Comparison of ENCODE assay signal across 17 cellular contexts in the genomic region with DNA sequence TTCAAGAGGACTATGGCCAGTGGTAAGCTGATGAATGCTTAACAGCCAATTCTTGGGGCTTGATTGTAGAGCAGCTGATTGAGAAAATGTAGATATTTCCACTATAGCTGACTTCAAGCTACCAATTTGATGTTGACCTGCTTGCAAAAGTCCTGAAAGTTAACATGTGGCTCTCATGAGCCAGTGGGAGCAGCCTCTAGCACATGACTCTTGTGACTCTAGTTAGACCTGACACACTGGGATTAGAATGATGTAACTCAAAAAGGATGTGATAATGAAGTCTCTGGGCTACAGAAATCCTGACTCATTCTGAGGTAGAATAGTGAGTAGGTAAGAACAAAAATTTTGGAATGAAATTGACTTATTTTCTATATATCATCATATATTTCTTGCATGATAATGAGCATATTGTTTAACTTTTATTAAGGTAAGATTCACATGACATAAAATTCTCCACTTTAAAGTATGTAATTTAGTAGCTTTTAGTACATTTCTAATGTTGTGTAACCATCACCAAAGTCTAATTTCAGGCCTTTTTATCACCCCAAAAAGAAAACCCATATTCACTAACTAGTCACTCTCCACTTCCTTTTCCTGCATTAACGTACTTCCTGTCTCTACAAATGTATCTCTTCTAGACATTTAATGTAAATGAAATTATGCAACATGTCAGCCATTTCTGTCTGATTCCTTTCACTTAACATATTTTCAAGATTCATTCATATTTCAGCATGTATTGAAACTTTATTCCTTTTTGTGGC. TPM values are rescaled to one million over a fixed set of nuclear protein-coding genes. Genes with fewer than 3 reads are reported as not detected.
DNase-seq lines count a peak whose midpoint lies in the region; ATAC-seq, FAIRE-seq and TF ChIP-seq lines count a peak whose summit lies in the region.
"Had no signal": no experiment of that assay in that cellular context is flagged by ENCODE, and none has a peak within 500 bp of the region (broad histone marks: within the 10 kb centered on the region; RNA-seq: fewer than 3 reads in every experiment).

No MANE protein-coding gene starts in this region.

- H3K27ac ChIP-seq in PC-9 (peak overlapping the region; percentile 58), epithelial cell of prostate (peak overlapping the region; percentile 55)

- no peaks in the 10 kb centered on the region for H3K9me3 ChIP-seq in PC-9 (ENCODE audit: insufficient read depth, low read depth)

- no peak overlapping the region for H3K4me2 ChIP-seq in PC-9

- DNase-seq in AG10803 (ENCODE audit: low read depth) = peak; percentile 9
- no peak for DNase-seq in H54 (ENCODE audit: insufficient read length, low spot score)
- DNase-seq in PC-9 = peak in 1 of 2 experiments; percentile 47
- DNase-seq in epithelial cell of prostate (ENCODE audit: low read depth, low spot score) = no peak
- no peak for DNase-seq in DMS153 (lab: John Stamatoyannopoulos, UW)
- no peak for DNase-seq in hippocampal formation (lab: John Stamatoyannopoulos, UW)
- no peak for DNase-seq in ureter (ENCODE audit: low spot score)
- DNase-seq: activated naive CD4-positive, alpha-beta T cell treated with anti-CD3 and anti-CD28 coated beads, Interleukin-2, amount 10 ng/mL, durations not matched to agents 7 days and 5 days; DMS 273 treated with DMSO at 0.1 percent for 48 hours; glutamatergic neuron; GOT3; islet precursor cell; NCI-H1436 treated with DMSO at 0.1 percent for 48 hours; NCI-H446 treated with DMSO at 0.1 percent for 48 hours had no signal

- ATAC-seq in HG02571 (IDR thresholded peaks at IDR 0.05; ENCODE audit: unreplicated experiment) = no peak

- intact Hi-C loops in PC-9 (cut with micrococcal nuclease; ENCODE audit: unreplicated experiment) = no loop called here

- CTCF ChIA-PET in PC-9 (lab: Charles Lee) = no interaction called here

- POLR2A ChIA-PET in PC-9 (lab: Charles Lee; ENCODE audit: unreplicated experiment) = no interaction called here

- H3F3A ChIP-seq in PC-9 (ENCODE audit: insufficient read depth, low read depth) = no peaks in the 10 kb centered on the region

- no peak for TF ChIP-seq POLR2A in H54 (IDR thresholded peaks at IDR 0.05; ENCODE audit: low read depth, low read length)

- TF ChIP-seq CTCF in AG10803 (conservative IDR thresholded peaks at IDR 0.05; ENCODE audit: low read length) (no peak), PC-9 (conservative IDR thresholded peaks at IDR 0.05) (no peak)

- no peaks in the 10 kb centered on the region for H3K9me2 ChIP-seq in PC-9 (ENCODE audit: insufficient read depth)

- H3K4me3 ChIP-seq in AG10803 (ENCODE audit: low read length) = no peak overlapping the region
- no peak overlapping the region for H3K4me3 ChIP-seq in PC-9

- H3K27me3 ChIP-seq in PC-9 (ENCODE audit: insufficient read depth, low read depth) = no peaks in the 10 kb centered on the region

- H3K36me3 ChIP-seq in PC-9 (ENCODE audit: low read depth) = no peaks in the 10 kb centered on the region

- peak; percentile 77 for FAIRE-seq in H54 (lab: Jason Lieb, UNC)

- 0 out of 2 replicates have a peak, but pooled peaks cover 9% of the 10 kb centered on the region for H3K4me1 ChIP-seq in PC-9 (replicated peaks; ENCODE audit: insufficient read depth)

- H2AFZ ChIP-seq in PC-9 = peak overlapping the region; percentile 50; the same call in 1 of the 2 replicates

- no TSS peak for BruUV-seq in PC-9 (replicated peaks; lab: Mats Ljungman, UMichigan)

- no peaks in the 10 kb centered on the region for H4K20me1 ChIP-seq in PC-9 (ENCODE audit: insufficient read depth)

- H3K79me2 ChIP-seq in PC-9 (ENCODE audit: low read depth) = no peaks in the 10 kb centered on the region

RNA-seq across cellular contexts. Expression of gene OR52H1, which starts 16.1 kb away (rescaled TPM):
- total RNA-seq in PC-9 (2021) = not detected in 2 replicates
- total RNA-seq in ureter = 0.73 TPM
- total RNA-seq: cardiac septum had no signal

RNA-seq across cellular contexts. Expression of gene OR52B6, which starts 16.2 kb away (rescaled TPM):
- total RNA-seq in PC-9 (2021) (not detected in 2 replicates), ureter (not detected)
- total RNA-seq: cardiac septum, osteoblast had no signal

RNA-seq across cellular contexts. Expression of gene TRIM6, which starts 32.0 kb away (rescaled TPM):
- total RNA-seq in PC-9 (2021) (3.9 and 4.8 TPM in 2 replicates), ureter (13.5 TPM)

RNA-seq across cellular contexts. Expression of gene UBQLNL, which starts 47.9 kb away (rescaled TPM):
- total RNA-seq in PC-9 (2021) (0.15 TPM in 1 of 2 replicates, not detected in the other), ureter (1.4 TPM)

RNA-seq across cellular contexts. Expression of gene UBQLN3, which starts 54.7 kb away (rescaled TPM):
- total RNA-seq in PC-9 (2021) (not detected in 2 replicates), ureter (0.70 TPM)
- total RNA-seq: cardiac septum had no signal
